ENCODE assay signal across 23 cellular contexts in the genomic region with DNA sequence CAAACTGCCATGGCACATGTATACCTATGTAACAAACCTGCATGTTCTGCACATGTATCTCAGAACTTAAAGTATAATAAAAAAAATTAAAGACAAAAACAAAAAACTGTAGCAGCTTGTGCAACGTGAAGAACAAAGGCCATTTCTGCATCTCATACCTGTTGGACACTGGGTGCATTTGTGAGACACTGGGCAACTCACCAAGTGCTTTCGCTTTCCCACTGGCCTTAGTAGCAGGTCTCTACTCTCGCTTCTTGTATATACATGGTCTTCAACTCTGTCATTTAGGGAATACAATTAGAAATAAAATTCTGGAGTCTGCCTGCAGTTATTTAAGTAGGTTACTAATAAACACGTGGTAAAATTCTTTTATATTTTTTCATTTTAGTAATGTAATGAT.
"Had no signal": no experiment of that assay in that cellular context is flagged by ENCODE, and none has a peak within 500 bp of the region (broad histone marks: within the 10 kb centered on the region; RNA-seq: fewer than 3 reads in every experiment).

No MANE protein-coding gene starts in this region.

- ATAC-seq: foreskin keratinocyte; gastroesophageal sphincter; heart left ventricle; left colon; left lung; left ventricle myocardium superior; lower lobe of right lung; mucosa of descending colon; naive thymus-derived CD8-positive, alpha-beta T cell had no signal

- H3K4me3 ChIP-seq: coronary artery, dorsolateral prefrontal cortex, esophagus muscularis mucosa, gastroesophageal sphincter, heart left ventricle, hepatocyte, left lung, lower lobe of right lung, mucosa of descending colon had no signal

- H3K36me3 ChIP-seq: esophagus muscularis mucosa, gastroesophageal sphincter, heart left ventricle, left lung, lower lobe of right lung had no signal

- DNase-seq: dermis blood vessel endothelial cell; dorsolateral prefrontal cortex; effector CD4-positive, alpha-beta T cell; effector memory CD4-positive, alpha-beta T cell; foreskin keratinocyte; heart left ventricle; hypothalamus; immature natural killer cell; islet precursor cell; kidney; kidney glomerular epithelial cell; left colon; left lung; left ventricle myocardium superior; lower lobe of right lung; mesenchymal stem cell; mucosa of descending colon; naive B cell; naive thymus-derived CD8-positive, alpha-beta T cell had no signal

- H3K79me2 ChIP-seq: hepatocyte had no signal

- H3K4me1 ChIP-seq: esophagus muscularis mucosa, gastroesophageal sphincter, heart left ventricle, left lung, lower lobe of right lung had no signal

- H3K27ac ChIP-seq: coronary artery, dorsolateral prefrontal cortex, esophagus muscularis mucosa, foreskin keratinocyte, gastroesophageal sphincter, heart left ventricle, hepatocyte, left lung, lower lobe of right lung had no signal

- H2AFZ ChIP-seq: hepatocyte had no signal

- H3K9me3 ChIP-seq: esophagus muscularis mucosa, gastroesophageal sphincter, heart left ventricle, left lung, lower lobe of right lung, mucosa of descending colon had no signal

- H3K4me2 ChIP-seq: hepatocyte had no signal

- H3K27me3 ChIP-seq: dorsolateral prefrontal cortex, esophagus muscularis mucosa, foreskin keratinocyte, gastroesophageal sphincter, heart left ventricle, hepatocyte, left lung had no signal
